In genomic region chr7:142797799-142798377, GRCh38 we compare ENCODE assay signal across 8 cellular contexts. TPM values are rescaled to one million over a fixed set of nuclear protein-coding genes. Genes with fewer than 3 reads are reported as not detected.
DNase-seq lines count a peak whose midpoint lies in the region; ATAC-seq and TF ChIP-seq lines count a peak whose summit lies in the region.

No MANE protein-coding gene starts in this region.

- H3K4me1 Mint-ChIP-seq in brain = peaks cover 15% of the 10 kb centered on the region

- H3K27ac ChIP-seq in mucosa of rectum (ENCODE audit: low read depth in 2 of 2, low read length in 2 of 2) (peak overlapping the region; percentile 70 to 84), caudate nucleus (ENCODE audit: low read depth, low read length) (no peak overlapping the region)

- peak overlapping the region; percentile 75 to 84 (median 79) for H3K4me3 Mint-ChIP-seq in brain

- ATAC-seq in HG03280 (IDR thresholded peaks at IDR 0.05; ENCODE audit: unreplicated experiment) = no peak

- no peaks in the 10 kb centered on the region for H3K9me3 Mint-ChIP-seq in brain

- peak; percentile 56 for DNase-seq in stimulated activated CD4-positive, alpha-beta T cell treated with anti-CD3 and anti-CD28 coated beads, Interleukin-4, amount 100 ng/mL, for 24 hours
- DNase-seq in stimulated activated CD4-positive, alpha-beta T cell treated with anti-CD3 and anti-CD28 coated beads, Interleukin-1b, Interleukin-23, amount 100 ng/mL, for 48 hours = no peak
- no peak for DNase-seq in HAP-1 (ENCODE audit: low spot score in 2 of 2)
- DNase-seq in caudate nucleus (lab: John Stamatoyannopoulos, UW) = no peak
- no peak for DNase-seq in AG08395 (ENCODE audit: low spot score)

- peak overlapping the region; percentile 50 to 70 for H3K4me3 ChIP-seq in mucosa of rectum (ENCODE audit: low read length in 2 of 2)
- no peak overlapping the region for H3K4me3 ChIP-seq in HAP-1

- H3K36me3 ChIP-seq in mucosa of rectum (ENCODE audit: control insufficient read depth in 2 of 2, insufficient read depth in 2 of 2, low read length in 2 of 2) (no peaks in the 10 kb centered on the region), HAP-1 (replicated peaks) (no peaks in the 10 kb centered on the region)

- H3K27ac Mint-ChIP-seq in brain = no peak overlapping the region

- H3K27me3 ChIP-seq in mucosa of rectum (ENCODE audit: control insufficient read depth in 2 of 2, insufficient read depth in 2 of 2, low read length in 2 of 2) = peaks cover 24 to 47% of the 10 kb centered on the region in 2 donors
- peaks cover 41% of the 10 kb centered on the region for H3K27me3 ChIP-seq in HAP-1 (ENCODE audit: low read depth)

- peak overlapping the region; percentile 28 to 68 for H3K9ac ChIP-seq in mucosa of rectum (ENCODE audit: low read depth in 1 of 2, low read length in 2 of 2)

- no peaks in the 10 kb centered on the region for H3K36me3 Mint-ChIP-seq in brain

- H3K4me1 ChIP-seq in mucosa of rectum (ENCODE audit: control insufficient read depth in 2 of 2, insufficient read depth in 2 of 2, low read length in 2 of 2) = peaks cover 2 to 4% of the 10 kb centered on the region in 2 donors
- no peaks in the 10 kb centered on the region for H3K4me1 ChIP-seq in HAP-1

- no peak for TF ChIP-seq CTCF in brain (conservative IDR thresholded peaks at IDR 0.05)

- H3K9me3 ChIP-seq in mucosa of rectum (ENCODE audit: control insufficient read depth in 2 of 2, low read length in 2 of 2) = no peaks in the 10 kb centered on the region
- H3K9me3 ChIP-seq in HAP-1 = no peaks in the 10 kb centered on the region

- in situ Hi-C loops in HAP-1 (cut with MboI; ENCODE audit: low sequenced_read_pairs) = no loop called here

- peaks cover 79% of the 10 kb centered on the region for H3K27me3 Mint-ChIP-seq in brain

RNA-seq across cellular contexts. Expression of gene PRSS2, which starts 27.1 kb away (rescaled TPM):
- not detected for polyA plus RNA-seq in brain (ENCODE audit: insufficient read depth, low read depth, low replicate concordance)

RNA-seq across cellular contexts. Expression of gene PRSS1, which starts 48.6 kb away (rescaled TPM):
- not detected for polyA plus RNA-seq in brain (ENCODE audit: insufficient read depth, low read depth, low replicate concordance)

RNA-seq across cellular contexts. Expression of gene EPHB6, which starts 57.0 kb away (rescaled TPM):
- 74.6 TPM for polyA plus RNA-seq in brain (ENCODE audit: insufficient read depth, low read depth, low replicate concordance)
